In the genomic region with DNA sequence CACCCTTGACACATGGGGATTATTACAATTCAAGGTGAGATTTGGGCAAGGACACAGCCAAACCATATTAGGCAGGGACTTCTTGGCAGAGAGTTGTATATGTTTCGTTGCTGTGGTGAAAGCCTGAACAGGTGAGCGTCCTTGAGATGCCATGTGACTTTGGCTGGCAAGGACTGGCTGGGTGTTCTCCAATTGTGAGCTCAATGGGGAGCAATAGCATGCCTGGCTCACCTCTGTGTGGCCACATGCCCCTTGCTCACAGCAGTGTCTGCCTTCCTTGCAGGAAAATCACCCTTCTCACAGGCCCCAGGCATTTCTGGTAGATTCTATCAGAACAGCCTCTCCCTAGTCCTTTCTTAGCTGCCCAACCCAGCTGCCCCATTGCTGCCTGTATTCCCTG, we compare ENCODE assay signal across 1 cellular context.
TF ChIP-seq lines count a peak whose summit lies in the region.

No MANE protein-coding gene starts in this region.

TF ChIP-seq in HepG2, 621 proteins besides CTCF, POLR2A, EP300 and RAD21 (continued from another document):
- TF ChIP-seq, protein P1, sequence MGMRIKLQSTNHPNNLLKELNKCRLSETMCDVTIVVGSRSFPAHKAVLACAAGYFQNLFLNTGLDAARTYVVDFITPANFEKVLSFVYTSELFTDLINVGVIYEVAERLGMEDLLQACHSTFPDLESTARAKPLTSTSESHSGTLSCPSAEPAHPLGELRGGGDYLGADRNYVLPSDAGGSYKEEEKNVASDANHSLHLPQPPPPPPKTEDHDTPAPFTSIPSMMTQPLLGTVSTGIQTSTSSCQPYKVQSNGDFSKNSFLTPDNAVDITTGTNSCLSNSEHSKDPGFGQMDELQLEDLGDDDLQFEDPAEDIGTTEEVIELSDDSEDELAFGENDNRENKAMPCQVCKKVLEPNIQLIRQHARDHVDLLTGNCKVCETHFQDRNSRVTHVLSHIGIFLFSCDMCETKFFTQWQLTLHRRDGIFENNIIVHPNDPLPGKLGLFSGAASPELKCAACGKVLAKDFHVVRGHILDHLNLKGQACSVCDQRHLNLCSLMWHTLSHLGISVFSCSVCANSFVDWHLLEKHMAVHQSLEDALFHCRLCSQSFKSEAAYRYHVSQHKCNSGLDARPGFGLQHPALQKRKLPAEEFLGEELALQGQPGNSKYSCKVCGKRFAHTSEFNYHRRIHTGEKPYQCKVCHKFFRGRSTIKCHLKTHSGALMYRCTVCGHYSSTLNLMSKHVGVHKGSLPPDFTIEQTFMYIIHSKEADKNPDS (CRISPR knock-in tag; IDR thresholded peaks at IDR 0.05) = no peak
- TF ChIP-seq, protein P2, sequence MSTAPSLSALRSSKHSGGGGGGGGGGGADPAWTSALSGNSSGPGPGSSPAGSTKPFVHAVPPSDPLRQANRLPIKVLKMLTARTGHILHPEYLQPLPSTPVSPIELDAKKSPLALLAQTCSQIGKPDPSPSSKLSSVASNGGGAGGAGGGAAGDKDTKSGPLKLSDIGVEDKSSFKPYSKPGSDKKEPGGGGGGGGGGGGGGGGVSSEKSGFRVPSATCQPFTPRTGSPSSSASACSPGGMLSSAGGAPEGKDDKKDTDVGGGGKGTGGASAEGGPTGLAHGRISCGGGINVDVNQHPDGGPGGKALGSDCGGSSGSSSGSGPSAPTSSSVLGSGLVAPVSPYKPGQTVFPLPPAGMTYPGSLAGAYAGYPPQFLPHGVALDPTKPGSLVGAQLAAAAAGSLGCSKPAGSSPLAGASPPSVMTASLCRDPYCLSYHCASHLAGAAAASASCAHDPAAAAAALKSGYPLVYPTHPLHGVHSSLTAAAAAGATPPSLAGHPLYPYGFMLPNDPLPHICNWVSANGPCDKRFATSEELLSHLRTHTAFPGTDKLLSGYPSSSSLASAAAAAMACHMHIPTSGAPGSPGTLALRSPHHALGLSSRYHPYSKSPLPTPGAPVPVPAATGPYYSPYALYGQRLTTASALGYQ (CRISPR knock-in tag; IDR thresholded peaks at IDR 0.05) = no peak
- TF ChIP-seq CENPX (CRISPR knock-in tag; IDR thresholded peaks at IDR 0.05) (no peak), NFATC3 (CRISPR knock-in tag; IDR thresholded peaks at IDR 0.05) (no peak), ZNF501 (CRISPR knock-in tag; IDR thresholded peaks at IDR 0.05) (no peak), FOXM1 (CRISPR knock-in tag; IDR thresholded peaks at IDR 0.05) (no peak)
- TF ChIP-seq, protein P3, sequence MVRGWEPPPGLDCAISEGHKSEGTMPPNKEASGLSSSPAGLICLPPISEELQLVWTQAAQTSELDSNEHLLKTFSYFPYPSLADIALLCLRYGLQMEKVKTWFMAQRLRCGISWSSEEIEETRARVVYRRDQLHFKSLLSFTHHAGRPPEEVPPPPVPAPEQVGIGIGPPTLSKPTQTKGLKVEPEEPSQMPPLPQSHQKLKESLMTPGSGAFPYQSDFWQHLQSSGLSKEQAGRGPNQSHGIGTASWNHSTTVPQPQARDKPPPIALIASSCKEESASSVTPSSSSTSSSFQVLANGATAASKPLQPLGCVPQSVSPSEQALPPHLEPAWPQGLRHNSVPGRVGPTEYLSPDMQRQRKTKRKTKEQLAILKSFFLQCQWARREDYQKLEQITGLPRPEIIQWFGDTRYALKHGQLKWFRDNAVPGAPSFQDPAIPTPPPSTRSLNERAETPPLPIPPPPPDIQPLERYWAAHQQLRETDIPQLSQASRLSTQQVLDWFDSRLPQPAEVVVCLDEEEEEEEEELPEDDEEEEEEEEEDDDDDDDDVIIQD (CRISPR knock-in tag; IDR thresholded peaks at IDR 0.05; ENCODE audit: low read depth) = no peak
- TF ChIP-seq, protein P4, sequence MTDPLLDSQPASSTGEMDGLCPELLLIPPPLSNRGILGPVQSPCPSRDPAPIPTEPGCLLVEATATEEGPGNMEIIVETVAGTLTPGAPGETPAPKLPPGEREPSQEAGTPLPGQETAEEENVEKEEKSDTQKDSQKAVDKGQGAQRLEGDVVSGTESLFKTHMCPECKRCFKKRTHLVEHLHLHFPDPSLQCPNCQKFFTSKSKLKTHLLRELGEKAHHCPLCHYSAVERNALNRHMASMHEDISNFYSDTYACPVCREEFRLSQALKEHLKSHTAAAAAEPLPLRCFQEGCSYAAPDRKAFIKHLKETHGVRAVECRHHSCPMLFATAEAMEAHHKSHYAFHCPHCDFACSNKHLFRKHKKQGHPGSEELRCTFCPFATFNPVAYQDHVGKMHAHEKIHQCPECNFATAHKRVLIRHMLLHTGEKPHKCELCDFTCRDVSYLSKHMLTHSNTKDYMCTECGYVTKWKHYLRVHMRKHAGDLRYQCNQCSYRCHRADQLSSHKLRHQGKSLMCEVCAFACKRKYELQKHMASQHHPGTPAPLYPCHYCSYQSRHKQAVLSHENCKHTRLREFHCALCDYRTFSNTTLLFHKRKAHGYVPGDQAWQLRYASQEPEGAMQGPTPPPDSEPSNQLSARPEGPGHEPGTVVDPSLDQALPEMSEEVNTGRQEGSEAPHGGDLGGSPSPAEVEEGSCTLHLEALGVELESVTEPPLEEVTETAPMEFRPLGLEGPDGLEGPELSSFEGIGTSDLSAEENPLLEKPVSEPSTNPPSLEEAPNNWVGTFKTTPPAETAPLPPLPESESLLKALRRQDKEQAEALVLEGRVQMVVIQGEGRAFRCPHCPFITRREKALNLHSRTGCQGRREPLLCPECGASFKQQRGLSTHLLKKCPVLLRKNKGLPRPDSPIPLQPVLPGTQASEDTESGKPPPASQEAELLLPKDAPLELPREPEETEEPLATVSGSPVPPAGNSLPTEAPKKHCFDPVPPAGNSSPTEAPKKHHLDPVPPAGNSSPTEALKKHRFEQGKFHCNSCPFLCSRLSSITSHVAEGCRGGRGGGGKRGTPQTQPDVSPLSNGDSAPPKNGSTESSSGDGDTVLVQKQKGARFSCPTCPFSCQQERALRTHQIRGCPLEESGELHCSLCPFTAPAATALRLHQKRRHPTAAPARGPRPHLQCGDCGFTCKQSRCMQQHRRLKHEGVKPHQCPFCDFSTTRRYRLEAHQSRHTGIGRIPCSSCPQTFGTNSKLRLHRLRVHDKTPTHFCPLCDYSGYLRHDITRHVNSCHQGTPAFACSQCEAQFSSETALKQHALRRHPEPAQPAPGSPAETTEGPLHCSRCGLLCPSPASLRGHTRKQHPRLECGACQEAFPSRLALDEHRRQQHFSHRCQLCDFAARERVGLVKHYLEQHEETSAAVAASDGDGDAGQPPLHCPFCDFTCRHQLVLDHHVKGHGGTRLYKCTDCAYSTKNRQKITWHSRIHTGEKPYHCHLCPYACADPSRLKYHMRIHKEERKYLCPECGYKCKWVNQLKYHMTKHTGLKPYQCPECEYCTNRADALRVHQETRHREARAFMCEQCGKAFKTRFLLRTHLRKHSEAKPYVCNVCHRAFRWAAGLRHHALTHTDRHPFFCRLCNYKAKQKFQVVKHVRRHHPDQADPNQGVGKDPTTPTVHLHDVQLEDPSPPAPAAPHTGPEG (CRISPR knock-in tag; IDR thresholded peaks at IDR 0.05) = no peak
- TF ChIP-seq, protein P5, sequence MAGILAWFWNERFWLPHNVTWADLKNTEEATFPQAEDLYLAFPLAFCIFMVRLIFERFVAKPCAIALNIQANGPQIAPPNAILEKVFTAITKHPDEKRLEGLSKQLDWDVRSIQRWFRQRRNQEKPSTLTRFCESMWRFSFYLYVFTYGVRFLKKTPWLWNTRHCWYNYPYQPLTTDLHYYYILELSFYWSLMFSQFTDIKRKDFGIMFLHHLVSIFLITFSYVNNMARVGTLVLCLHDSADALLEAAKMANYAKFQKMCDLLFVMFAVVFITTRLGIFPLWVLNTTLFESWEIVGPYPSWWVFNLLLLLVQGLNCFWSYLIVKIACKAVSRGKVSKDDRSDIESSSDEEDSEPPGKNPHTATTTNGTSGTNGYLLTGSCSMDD (CRISPR knock-in tag; IDR thresholded peaks at IDR 0.05) = no peak
